1 cellular context compared by ENCODE assay signal in the genomic region with DNA sequence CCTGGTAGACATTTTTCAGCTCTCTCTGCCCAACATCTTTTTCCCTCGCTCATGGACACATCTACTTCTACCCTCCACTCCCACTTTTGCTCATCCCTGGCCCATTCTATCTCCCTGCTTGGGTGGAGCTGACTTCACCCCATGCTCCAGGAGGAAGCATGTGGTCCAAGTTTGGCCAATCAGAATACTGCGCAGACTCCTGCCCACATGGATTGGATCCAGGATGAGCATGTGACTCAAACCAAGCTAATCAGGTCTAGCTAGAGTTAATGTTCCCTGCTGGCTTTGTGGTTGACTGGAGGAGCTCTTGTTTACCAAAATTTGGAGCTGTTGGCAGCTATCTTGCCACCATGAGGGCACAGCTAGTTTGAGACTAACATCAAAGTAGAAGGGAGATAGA.
TF ChIP-seq lines count a peak whose summit lies in the region.

No MANE protein-coding gene starts in this region.

TF ChIP-seq in K562, 482 proteins besides CTCF, POLR2A, EP300 and RAD21 (continued from another document and continues in another):
- TF ChIP-seq, protein P1, sequence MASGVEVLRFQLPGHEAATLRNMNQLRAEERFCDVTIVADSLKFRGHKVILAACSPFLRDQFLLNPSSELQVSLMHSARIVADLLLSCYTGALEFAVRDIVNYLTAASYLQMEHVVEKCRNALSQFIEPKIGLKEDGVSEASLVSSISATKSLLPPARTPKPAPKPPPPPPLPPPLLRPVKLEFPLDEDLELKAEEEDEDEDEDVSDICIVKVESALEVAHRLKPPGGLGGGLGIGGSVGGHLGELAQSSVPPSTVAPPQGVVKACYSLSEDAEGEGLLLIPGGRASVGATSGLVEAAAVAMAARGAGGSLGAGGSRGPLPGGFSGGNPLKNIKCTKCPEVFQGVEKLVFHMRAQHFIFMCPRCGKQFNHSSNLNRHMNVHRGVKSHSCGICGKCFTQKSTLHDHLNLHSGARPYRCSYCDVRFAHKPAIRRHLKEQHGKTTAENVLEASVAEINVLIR (CRISPR knock-in tag; IDR thresholded peaks at IDR 0.05), result no peak
- TF ChIP-seq MXI1 (IDR thresholded peaks at IDR 0.05; ENCODE audit: low read depth, low read length) (no peak), ATF1 (CRISPR knock-in tag; IDR thresholded peaks at IDR 0.05) (no peak), ATF1 (tag; IDR thresholded peaks at IDR 0.05) (no peak), ARID1B (IDR thresholded peaks at IDR 0.05) (no peak), HDAC2 (IDR thresholded peaks at IDR 0.05) (no peak), KLF6 (CRISPR knock-in tag; IDR thresholded peaks at IDR 0.05; ENCODE audit: borderline replicate concordance) (no peak), PCBP1 (IDR thresholded peaks at IDR 0.05; ENCODE audit: low read depth, low read length, poor library complexity, severe bottlenecking) (no peak), RBM15 (IDR thresholded peaks at IDR 0.05; ENCODE audit: insufficient read depth, low read length) (no peak), FOXK2 (conservative IDR thresholded peaks at IDR 0.05 in 1 of 2, IDR thresholded peaks at IDR 0.05 in 1 of 2; ENCODE audit: low read depth in 2 of 2) (no peak), POLR3A (IDR thresholded peaks at IDR 0.05; ENCODE audit: borderline replicate concordance, extremely low read depth, insufficient read depth, insufficient read length) (no peak), IFI16 (CRISPR knock-in tag; IDR thresholded peaks at IDR 0.05) (no peak), EWSR1 (IDR thresholded peaks at IDR 0.05; ENCODE audit: borderline replicate concordance, low read depth, partially characterized antibody) (no peak), ETV6 (IDR thresholded peaks at IDR 0.05; ENCODE audit: borderline replicate concordance in 1 of 2, low read depth in 2 of 2, low read length in 1 of 2) (no peak), ETV6 (CRISPR knock-in tag; IDR thresholded peaks at IDR 0.05; ENCODE audit: borderline replicate concordance) (no peak), CHD4 (IDR thresholded peaks at IDR 0.05; ENCODE audit: insufficient read depth, insufficient replicate concordance, low read depth, low read length, poor library complexity, severe bottlenecking) (no peak), RBFOX2 (IDR thresholded peaks at IDR 0.05; ENCODE audit: low read depth, low read length) (no peak), GATAD2B (IDR thresholded peaks at IDR 0.05; ENCODE audit: borderline replicate concordance) (no peak), L3MBTL2 (IDR thresholded peaks at IDR 0.05) (peak; percentile 27; the same call in 1 of the 2 replicates), FOXJ2 (tag; IDR thresholded peaks at IDR 0.05) (no peak), NRF1 (conservative IDR thresholded peaks at IDR 0.05 in 1 of 2, IDR thresholded peaks at IDR 0.05 in 1 of 2) (peak; percentile 59 to 65; a peak in 3 of 4 replicates), NFYB (IDR thresholded peaks at IDR 0.05; ENCODE audit: extremely low read depth, insufficient read length) (peak; percentile 67), PRPF4 (IDR thresholded peaks at IDR 0.05; ENCODE audit: insufficient read depth, low read depth, low read length, poor library complexity, severe bottlenecking) (no peak), ZNF24 (IDR thresholded peaks at IDR 0.05) (no peak), NELFE (IDR thresholded peaks at IDR 0.05; ENCODE audit: insufficient read depth, insufficient read length) (no peak), ZNF41 (CRISPR knock-in tag; conservative IDR thresholded peaks at IDR 0.05) (no peak), SNIP1 (IDR thresholded peaks at IDR 0.05; ENCODE audit: low read depth) (no peak), RBM17 (IDR thresholded peaks at IDR 0.05; ENCODE audit: borderline replicate concordance, low read depth, low read length) (no peak), ZNF239 (CRISPR knock-in tag; IDR thresholded peaks at IDR 0.05) (no peak), KAT2B (IDR thresholded peaks at IDR 0.05; ENCODE audit: low read depth, low read length) (no peak), STAT5A (IDR thresholded peaks at IDR 0.05; ENCODE audit: borderline replicate concordance, low read length) (no peak), RAD51 (IDR thresholded peaks at IDR 0.05; ENCODE audit: borderline replicate concordance, low read depth) (peak; percentile 74; the same call in 1 of the 2 replicates), ZNF444 (CRISPR knock-in tag; IDR thresholded peaks at IDR 0.05) (no peak), NONO (IDR thresholded peaks at IDR 0.05; ENCODE audit: low read depth in 2 of 2, low read length in 1 of 2) (no peak), ZNF140 (CRISPR knock-in tag; IDR thresholded peaks at IDR 0.05) (no peak)
- TF ChIP-seq, protein P2, sequence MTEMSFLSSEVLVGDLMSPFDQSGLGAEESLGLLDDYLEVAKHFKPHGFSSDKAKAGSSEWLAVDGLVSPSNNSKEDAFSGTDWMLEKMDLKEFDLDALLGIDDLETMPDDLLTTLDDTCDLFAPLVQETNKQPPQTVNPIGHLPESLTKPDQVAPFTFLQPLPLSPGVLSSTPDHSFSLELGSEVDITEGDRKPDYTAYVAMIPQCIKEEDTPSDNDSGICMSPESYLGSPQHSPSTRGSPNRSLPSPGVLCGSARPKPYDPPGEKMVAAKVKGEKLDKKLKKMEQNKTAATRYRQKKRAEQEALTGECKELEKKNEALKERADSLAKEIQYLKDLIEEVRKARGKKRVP (CRISPR knock-in tag; IDR thresholded peaks at IDR 0.05), result no peak
- TF ChIP-seq, protein P3, sequence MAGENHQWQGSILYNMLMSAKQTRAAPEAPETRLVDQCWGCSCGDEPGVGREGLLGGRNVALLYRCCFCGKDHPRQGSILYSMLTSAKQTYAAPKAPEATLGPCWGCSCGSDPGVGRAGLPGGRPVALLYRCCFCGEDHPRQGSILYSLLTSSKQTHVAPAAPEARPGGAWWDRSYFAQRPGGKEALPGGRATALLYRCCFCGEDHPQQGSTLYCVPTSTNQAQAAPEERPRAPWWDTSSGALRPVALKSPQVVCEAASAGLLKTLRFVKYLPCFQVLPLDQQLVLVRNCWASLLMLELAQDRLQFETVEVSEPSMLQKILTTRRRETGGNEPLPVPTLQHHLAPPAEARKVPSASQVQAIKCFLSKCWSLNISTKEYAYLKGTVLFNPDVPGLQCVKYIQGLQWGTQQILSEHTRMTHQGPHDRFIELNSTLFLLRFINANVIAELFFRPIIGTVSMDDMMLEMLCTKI (IDR thresholded peaks at IDR 0.05; ENCODE audit: partially characterized antibody), result no peak
- TF ChIP-seq, protein P4, sequence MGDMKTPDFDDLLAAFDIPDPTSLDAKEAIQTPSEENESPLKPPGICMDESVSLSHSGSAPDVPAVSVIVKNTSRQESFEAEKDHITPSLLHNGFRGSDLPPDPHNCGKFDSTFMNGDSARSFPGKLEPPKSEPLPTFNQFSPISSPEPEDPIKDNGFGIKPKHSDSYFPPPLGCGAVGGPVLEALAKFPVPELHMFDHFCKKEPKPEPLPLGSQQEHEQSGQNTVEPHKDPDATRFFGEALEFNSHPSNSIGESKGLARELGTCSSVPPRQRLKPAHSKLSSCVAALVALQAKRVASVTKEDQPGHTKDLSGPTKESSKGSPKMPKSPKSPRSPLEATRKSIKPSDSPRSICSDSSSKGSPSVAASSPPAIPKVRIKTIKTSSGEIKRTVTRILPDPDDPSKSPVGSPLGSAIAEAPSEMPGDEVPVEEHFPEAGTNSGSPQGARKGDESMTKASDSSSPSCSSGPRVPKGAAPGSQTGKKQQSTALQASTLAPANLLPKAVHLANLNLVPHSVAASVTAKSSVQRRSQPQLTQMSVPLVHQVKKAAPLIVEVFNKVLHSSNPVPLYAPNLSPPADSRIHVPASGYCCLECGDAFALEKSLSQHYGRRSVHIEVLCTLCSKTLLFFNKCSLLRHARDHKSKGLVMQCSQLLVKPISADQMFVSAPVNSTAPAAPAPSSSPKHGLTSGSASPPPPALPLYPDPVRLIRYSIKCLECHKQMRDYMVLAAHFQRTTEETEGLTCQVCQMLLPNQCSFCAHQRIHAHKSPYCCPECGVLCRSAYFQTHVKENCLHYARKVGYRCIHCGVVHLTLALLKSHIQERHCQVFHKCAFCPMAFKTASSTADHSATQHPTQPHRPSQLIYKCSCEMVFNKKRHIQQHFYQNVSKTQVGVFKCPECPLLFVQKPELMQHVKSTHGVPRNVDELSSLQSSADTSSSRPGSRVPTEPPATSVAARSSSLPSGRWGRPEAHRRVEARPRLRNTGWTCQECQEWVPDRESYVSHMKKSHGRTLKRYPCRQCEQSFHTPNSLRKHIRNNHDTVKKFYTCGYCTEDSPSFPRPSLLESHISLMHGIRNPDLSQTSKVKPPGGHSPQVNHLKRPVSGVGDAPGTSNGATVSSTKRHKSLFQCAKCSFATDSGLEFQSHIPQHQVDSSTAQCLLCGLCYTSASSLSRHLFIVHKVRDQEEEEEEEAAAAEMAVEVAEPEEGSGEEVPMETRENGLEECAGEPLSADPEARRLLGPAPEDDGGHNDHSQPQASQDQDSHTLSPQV (IDR thresholded peaks at IDR 0.05), result no peak
- TF ChIP-seq, protein P5, sequence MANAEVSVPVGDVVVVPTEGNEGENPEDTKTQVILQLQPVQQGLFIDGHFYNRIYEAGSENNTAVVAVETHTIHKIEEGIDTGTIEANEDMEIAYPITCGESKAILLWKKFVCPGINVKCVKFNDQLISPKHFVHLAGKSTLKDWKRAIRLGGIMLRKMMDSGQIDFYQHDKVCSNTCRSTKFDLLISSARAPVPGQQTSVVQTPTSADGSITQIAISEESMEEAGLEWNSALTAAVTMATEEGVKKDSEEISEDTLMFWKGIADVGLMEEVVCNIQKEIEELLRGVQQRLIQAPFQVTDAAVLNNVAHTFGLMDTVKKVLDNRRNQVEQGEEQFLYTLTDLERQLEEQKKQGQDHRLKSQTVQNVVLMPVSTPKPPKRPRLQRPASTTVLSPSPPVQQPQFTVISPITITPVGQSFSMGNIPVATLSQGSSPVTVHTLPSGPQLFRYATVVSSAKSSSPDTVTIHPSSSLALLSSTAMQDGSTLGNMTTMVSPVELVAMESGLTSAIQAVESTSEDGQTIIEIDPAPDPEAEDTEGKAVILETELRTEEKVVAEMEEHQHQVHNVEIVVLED (CRISPR knock-in tag; IDR thresholded peaks at IDR 0.05), result no peak
- TF ChIP-seq, protein P6, sequence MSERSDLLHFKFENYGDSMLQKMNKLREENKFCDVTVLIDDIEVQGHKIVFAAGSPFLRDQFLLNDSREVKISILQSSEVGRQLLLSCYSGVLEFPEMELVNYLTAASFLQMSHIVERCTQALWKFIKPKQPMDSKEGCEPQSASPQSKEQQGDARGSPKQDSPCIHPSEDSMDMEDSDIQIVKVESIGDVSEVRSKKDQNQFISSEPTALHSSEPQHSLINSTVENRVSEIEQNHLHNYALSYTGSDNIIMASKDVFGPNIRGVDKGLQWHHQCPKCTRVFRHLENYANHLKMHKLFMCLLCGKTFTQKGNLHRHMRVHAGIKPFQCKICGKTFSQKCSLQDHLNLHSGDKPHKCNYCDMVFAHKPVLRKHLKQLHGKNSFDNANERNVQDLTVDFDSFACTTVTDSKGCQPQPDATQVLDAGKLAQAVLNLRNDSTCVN (CRISPR knock-in tag; IDR thresholded peaks at IDR 0.05), result no peak
- TF ChIP-seq, protein P7, sequence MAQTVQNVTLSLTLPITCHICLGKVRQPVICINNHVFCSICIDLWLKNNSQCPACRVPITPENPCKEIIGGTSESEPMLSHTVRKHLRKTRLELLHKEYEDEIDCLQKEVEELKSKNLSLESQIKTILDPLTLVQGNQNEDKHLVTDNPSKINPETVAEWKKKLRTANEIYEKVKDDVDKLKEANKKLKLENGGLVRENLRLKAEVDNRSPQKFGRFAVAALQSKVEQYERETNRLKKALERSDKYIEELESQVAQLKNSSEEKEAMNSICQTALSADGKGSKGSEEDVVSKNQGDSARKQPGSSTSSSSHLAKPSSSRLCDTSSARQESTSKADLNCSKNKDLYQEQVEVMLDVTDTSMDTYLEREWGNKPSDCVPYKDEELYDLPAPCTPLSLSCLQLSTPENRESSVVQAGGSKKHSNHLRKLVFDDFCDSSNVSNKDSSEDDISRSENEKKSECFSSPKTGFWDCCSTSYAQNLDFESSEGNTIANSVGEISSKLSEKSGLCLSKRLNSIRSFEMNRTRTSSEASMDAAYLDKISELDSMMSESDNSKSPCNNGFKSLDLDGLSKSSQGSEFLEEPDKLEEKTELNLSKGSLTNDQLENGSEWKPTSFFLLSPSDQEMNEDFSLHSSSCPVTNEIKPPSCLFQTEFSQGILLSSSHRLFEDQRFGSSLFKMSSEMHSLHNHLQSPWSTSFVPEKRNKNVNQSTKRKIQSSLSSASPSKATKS (CRISPR knock-in tag; IDR thresholded peaks at IDR 0.05), result no peak
- TF ChIP-seq, protein P8, sequence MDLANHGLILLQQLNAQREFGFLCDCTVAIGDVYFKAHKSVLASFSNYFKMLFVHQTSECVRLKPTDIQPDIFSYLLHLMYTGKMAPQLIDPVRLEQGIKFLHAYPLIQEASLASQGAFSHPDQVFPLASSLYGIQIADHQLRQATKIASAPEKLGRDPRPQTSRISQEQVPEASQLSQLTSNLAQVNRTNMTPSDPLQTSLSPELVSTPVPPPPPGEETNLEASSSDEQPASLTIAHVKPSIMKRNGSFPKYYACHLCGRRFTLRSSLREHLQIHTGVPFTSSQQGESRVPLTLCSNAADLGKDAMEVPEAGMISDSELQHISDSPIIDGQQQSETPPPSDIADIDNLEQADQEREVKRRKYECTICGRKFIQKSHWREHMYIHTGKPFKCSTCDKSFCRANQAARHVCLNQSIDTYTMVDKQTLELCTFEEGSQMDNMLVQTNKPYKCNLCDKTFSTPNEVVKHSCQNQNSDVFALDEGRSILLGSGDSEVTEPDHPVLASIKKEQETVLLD (IDR thresholded peaks at IDR 0.05), result no peak
